In genomic region chr1:26050255-26050640, GRCh38 we compare ENCODE assay signal across 1 cellular context.
TF ChIP-seq lines count a peak whose summit lies in the region.

No MANE protein-coding gene starts in this region.

TF ChIP-seq in K562, 482 proteins besides CTCF, POLR2A, EP300 and RAD21 (continues in another document):
- TF ChIP-seq ZNF592 (IDR thresholded peaks at IDR 0.05) (0 out of 2 replicates have a peak, but pooled peaks have one; percentile 50), RBM34 (IDR thresholded peaks at IDR 0.05; ENCODE audit: borderline replicate concordance, insufficient read depth, low read length) (no peak), HNRNPH1 (optimal IDR thresholded peaks at IDR 0.05; ENCODE audit: low read depth, low read length) (no peak), MYC (IDR thresholded peaks at IDR 0.05; ENCODE audit: low read depth, low read length) (no peak), MYC (CRISPR knock-in tag; IDR thresholded peaks at IDR 0.05; ENCODE audit: borderline replicate concordance, low read depth) (0 out of 2 replicates have a peak, but pooled peaks have one; percentile 7), ZNF740 (CRISPR knock-in tag; IDR thresholded peaks at IDR 0.05) (no peak), ZNF740 (tag; IDR thresholded peaks at IDR 0.05) (0 out of 4 replicates have a peak, but pooled peaks of 1 of the 2 experiments have one; percentile 20), ELF2 (CRISPR knock-in tag; IDR thresholded peaks at IDR 0.05) (0 out of 2 replicates have a peak, but pooled peaks have one; percentile 3), PKNOX1 (IDR thresholded peaks at IDR 0.05) (peak; percentile 63), CXXC5 (CRISPR knock-in tag; IDR thresholded peaks at IDR 0.05) (0 out of 2 replicates have a peak, but pooled peaks have one; percentile 1), ZNF589 (CRISPR knock-in tag; IDR thresholded peaks at IDR 0.05; ENCODE audit: low read depth) (peak; percentile 28; the same call in 1 of the 2 replicates), UBTF (IDR thresholded peaks at IDR 0.05; ENCODE audit: borderline replicate concordance in 1 of 2, low read depth in 2 of 2, low read length in 2 of 2) (no peak), MGA (IDR thresholded peaks at IDR 0.05) (0 out of 2 replicates have a peak, but pooled peaks have one; percentile 1), MNT (conservative IDR thresholded peaks at IDR 0.05) (0 out of 4 replicates have a peak, but pooled peaks of 1 of the 2 experiments have one; percentile 10), ZNF639 (CRISPR knock-in tag; conservative IDR thresholded peaks at IDR 0.05 in 1 of 2, IDR thresholded peaks at IDR 0.05 in 1 of 2) (0 out of 4 replicates have a peak, but pooled peaks of 1 of the 2 experiments have one; percentile 6), ZKSCAN8 (CRISPR knock-in tag; IDR thresholded peaks at IDR 0.05) (0 out of 2 replicates have a peak, but pooled peaks have one; percentile 37), ZNF584 (CRISPR knock-in tag; IDR thresholded peaks at IDR 0.05; ENCODE audit: low read depth) (peak; percentile 20; the same call in 1 of the 2 replicates), CREB3 (tag; conservative IDR thresholded peaks at IDR 0.05; ENCODE audit: low read depth) (0 out of 2 replicates have a peak, but pooled peaks have one; percentile 52), POLR3G (IDR thresholded peaks at IDR 0.05; ENCODE audit: extremely low read depth, insufficient read length, insufficient replicate concordance) (no peak), GTF2A2 (tag; IDR thresholded peaks at IDR 0.05) (0 out of 2 replicates have a peak, but pooled peaks have one; percentile 5), DMBX1 (CRISPR knock-in tag; IDR thresholded peaks at IDR 0.05; ENCODE audit: borderline replicate concordance) (0 out of 2 replicates have a peak, but pooled peaks have one; percentile 2), ZBTB9 (CRISPR knock-in tag; IDR thresholded peaks at IDR 0.05) (no peak)
